8 cellular contexts compared by ENCODE assay signal in the genomic region with DNA sequence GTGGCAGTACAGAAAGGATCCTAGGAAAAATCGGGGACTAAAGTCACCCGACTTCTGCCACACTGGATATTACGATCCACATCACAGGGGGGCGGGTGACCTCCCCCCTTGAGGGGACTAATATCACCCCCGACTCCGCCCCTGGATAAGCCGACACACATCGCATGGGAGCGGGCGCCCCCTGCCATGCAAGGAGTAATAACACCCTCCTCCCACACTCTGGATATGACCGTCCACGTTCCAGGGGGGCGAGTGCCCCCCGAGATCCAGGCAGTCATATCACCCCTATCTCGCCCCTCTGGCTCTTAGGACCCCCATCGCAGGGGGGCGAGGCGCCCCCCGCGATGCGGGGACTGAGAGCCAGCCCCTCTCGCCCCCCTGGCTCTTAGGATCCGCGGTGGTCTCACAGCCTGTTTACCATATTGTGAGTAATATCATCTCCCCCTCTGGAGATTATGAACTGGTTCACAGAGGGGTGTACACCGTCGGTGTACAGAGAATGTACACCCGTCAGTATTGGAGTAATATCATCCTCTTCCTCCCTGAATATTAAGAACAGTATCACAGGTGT.
DNase-seq lines count a peak whose midpoint lies in the region; ATAC-seq and TF ChIP-seq lines count a peak whose summit lies in the region.

No MANE protein-coding gene starts in this region.

- in situ Hi-C loops in GM13977 (cut with MboI; ENCODE audit: low pct_unique_long_range_greater_than_20kb, low sequenced_read_pairs, unreplicated experiment), result loop anchor here (25.0 kb wide), 1 partner anchor 643 kb away; no protein-coding TSS in a partner anchor

- ATAC-seq in HG03565 (IDR thresholded peaks at IDR 0.05; ENCODE audit: unreplicated experiment), result no peak

- DNase-seq in GM13977 (ENCODE audit: low spot score) (peak; percentile 48), SW480 (ENCODE audit: low spot score) (peak; percentile 9), germinal center (ENCODE audit: low spot score) (peak; percentile 52), NCI-H146 treated with DMSO at 0.1 percent for 48 hours (lab: John Stamatoyannopoulos, UW; ENCODE audit: unreplicated experiment) (no peak), NCI-H82 (lab: John Stamatoyannopoulos, UW) (no peak), NCI-H748 treated with DMSO at 0.1 percent for 48 hours (lab: John Stamatoyannopoulos, UW) (no peak)
- peak; percentile 22 for DNase-seq in stimulated activated CD4-positive, alpha-beta T cell treated with anti-CD3 and anti-CD28 coated beads, Interleukin-1b, Interleukin-23, amount 100 ng/mL, for 48 hours

- TF ChIP-seq CTCF in GM13977 (IDR thresholded peaks at IDR 0.05; ENCODE audit: extremely low read depth, insufficient read depth, missing control alignments), result peak; percentile 56

Comparison
In these comparisons a context has a peak if more than half of its experiments do, and no peak if none do; other contexts are left out.
1. DNase-seq: peak in GM13977 (single experiment), SW480 (single experiment), germinal center (single experiment) and stimulated activated CD4-positive, alpha-beta T cell treated with anti-CD3 and anti-CD28 coated beads, Interleukin-1b, Interleukin-23, amount 100 ng/mL, for 48 hours (single experiment); none in NCI-H146 treated with DMSO at 0.1 percent for 48 hours (single experiment), NCI-H82 (single experiment) and NCI-H748 treated with DMSO at 0.1 percent for 48 hours (single experiment).